In genomic region chr4:72295966-72296557, GRCh38 we compare ENCODE assay signal across 8 cellular contexts.
DNase-seq lines count a peak whose midpoint lies in the region; ATAC-seq and TF ChIP-seq lines count a peak whose summit lies in the region.

No MANE protein-coding gene starts in this region.

- no peak overlapping the region for H3K27ac ChIP-seq in C4-2B

- DNase-seq in SK-MEL-5 (ENCODE audit: low read depth, low spot score) (peak; percentile 76), fibroblast of pulmonary artery (ENCODE audit: low read depth) (peak; percentile 78), pons (ENCODE audit: low spot score) (peak; percentile 71)
- DNase-seq in activated CD4-positive, alpha-beta T cell treated with anti-CD3 and anti-CD28 coated beads, Interleukin-2, amount 50 U/mL, for 1 hour = no peak
- DNase-seq in stimulated activated CD4-positive, alpha-beta T cell treated with anti-CD3 and anti-CD28 coated beads, Interleukin-2, amount 100 ng/mL, for 24 hours = no peak

- ATAC-seq in GM18907 (IDR thresholded peaks at IDR 0.05; ENCODE audit: unreplicated experiment) (peak; percentile 92), HG03439 (IDR thresholded peaks at IDR 0.05; ENCODE audit: unreplicated experiment) (peak; percentile 65)

- TF ChIP-seq CTCF in C4-2B (conservative IDR thresholded peaks at IDR 0.05) (peak; percentile 85), fibroblast of pulmonary artery (IDR thresholded peaks at IDR 0.05; ENCODE audit: low read length, missing control alignments) (peak; percentile 75)

- in situ Hi-C loops in SK-MEL-5 (cut with HindIII; ENCODE audit: low pct_unique_long_range_greater_than_20kb, low sequenced_read_pairs) = no loop called here

- no peak overlapping the region for H3K4me3 ChIP-seq in fibroblast of pulmonary artery (replicated peaks; ENCODE audit: low read depth, low read length)

Comparison
In these comparisons a context has a peak if more than half of its experiments do, and no peak if none do; other contexts are left out.
1. DNase-seq: peak in SK-MEL-5 (single experiment), fibroblast of pulmonary artery (single experiment) and pons (single experiment); none in activated CD4-positive, alpha-beta T cell treated with anti-CD3 and anti-CD28 coated beads, Interleukin-2, amount 50 U/mL, for 1 hour (single experiment) and stimulated activated CD4-positive, alpha-beta T cell treated with anti-CD3 and anti-CD28 coated beads, Interleukin-2, amount 100 ng/mL, for 24 hours (0 of 2).